Comparison of ENCODE assay signal across 9 cellular contexts in the genomic region with DNA sequence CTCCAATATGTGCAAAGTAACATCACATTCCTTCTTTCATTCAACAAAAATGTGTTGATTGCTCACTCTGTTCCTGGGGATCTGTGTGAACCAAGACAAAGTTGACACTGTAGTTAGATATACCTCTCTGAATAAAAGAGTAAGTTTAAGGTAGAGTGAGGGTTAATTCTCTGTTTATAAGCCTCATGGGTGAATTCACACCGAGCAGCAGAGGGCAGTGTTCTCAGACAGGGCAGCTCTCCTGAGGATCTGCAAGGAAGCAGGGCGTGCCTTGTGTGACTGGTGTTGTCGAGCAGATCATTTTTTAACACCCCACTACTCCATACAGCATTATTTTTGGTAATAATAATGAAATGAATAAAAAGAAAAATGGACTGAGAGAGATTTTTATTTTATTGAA. TPM values are rescaled to one million over a fixed set of nuclear protein-coding genes. Genes with fewer than 3 reads are reported as not detected.
DNase-seq lines count a peak whose midpoint lies in the region; ATAC-seq and TF ChIP-seq lines count a peak whose summit lies in the region.
"Had no signal": no experiment of that assay in that cellular context is flagged by ENCODE, and none has a peak within 500 bp of the region (broad histone marks: within the 10 kb centered on the region; RNA-seq: fewer than 3 reads in every experiment).

No MANE protein-coding gene starts in this region.

- H3K4me1 ChIP-seq in mucosa of descending colon (ENCODE audit: low read depth): peaks cover 6% of the 10 kb centered on the region
- H3K4me1 ChIP-seq: BLaER1 had no signal

- no peak overlapping the region for H3K4me3 ChIP-seq in mucosa of descending colon
- H3K4me3 ChIP-seq: BLaER1 had no signal

- DNase-seq in NCI-H1436 (lab: John Stamatoyannopoulos, UW) (peak; percentile 53), NCI-H1436 treated with DMSO at 0.1 percent for 48 hours (lab: John Stamatoyannopoulos, UW) (no peak), HK-2 (ENCODE audit: unreplicated experiment) (peak; percentile 57), RKO (ENCODE audit: low spot score) (peak; percentile 77), T47D (ENCODE audit: low read depth in 1 of 2, low spot score in 1 of 2) (peak; percentile 58 to 84), mucosa of descending colon (peak in 2 of 3 donors; percentile 60 to 76), dedifferentiated amniotic fluid mesenchymal stem cell (ENCODE audit: extremely low spot score) (no peak), GF-D8 (lab: John Stamatoyannopoulos, UW) (no peak)

- peak; percentile 90 for ATAC-seq in mucosa of descending colon

- no peak for TF ChIP-seq CTCF in mucosa of descending colon (IDR thresholded peaks at IDR 0.05)

- in situ Hi-C loops in T47D (cut with HindIII; ENCODE audit: low pct_unique_long_range_greater_than_20kb, low sequenced_read_pairs): no loop called here

- intact Hi-C loops in mucosa of descending colon (cut with DNase I, micrococcal nuclease): no loop called here

- no peaks in the 10 kb centered on the region for H3K9me3 ChIP-seq in mucosa of descending colon
- H3K9me3 ChIP-seq: BLaER1 had no signal

- no peaks in the 10 kb centered on the region for H3K36me3 ChIP-seq in mucosa of descending colon (ENCODE audit: low read depth)
- H3K36me3 ChIP-seq: BLaER1 had no signal

RNA-seq across cellular contexts. Expression of a gene that starts 34.4 kb away (rescaled TPM):
- not detected for total RNA-seq in mucosa of descending colon

RNA-seq across cellular contexts. Expression of a gene that starts 40.2 kb away (rescaled TPM):
- 1 to 10 TPM; 1.5 to 8.4 (median 2.3) TPM for total RNA-seq in mucosa of descending colon

Comparison
In these comparisons a context has a peak if more than half of its experiments do, and no peak if none do; other contexts are left out.
1. DNase-seq: peak in NCI-H1436 (single experiment), HK-2 (single experiment), RKO (single experiment), T47D (2 of 2) and mucosa of descending colon (2 of 3); none in NCI-H1436 treated with DMSO at 0.1 percent for 48 hours (single experiment), dedifferentiated amniotic fluid mesenchymal stem cell (single experiment) and GF-D8 (single experiment).